ENCODE assay signal across 20 cellular contexts in genomic region chr1:108194051-108194450, GRCh38. TPM values are rescaled to one million over a fixed set of nuclear protein-coding genes. Genes with fewer than 3 reads are reported as not detected.
DNase-seq lines count a peak whose midpoint lies in the region; ATAC-seq and TF ChIP-seq lines count a peak whose summit lies in the region.
"Had no signal": no experiment of that assay in that cellular context is flagged by ENCODE, and none has a peak within 500 bp of the region (broad histone marks: within the 10 kb centered on the region; RNA-seq: fewer than 3 reads in every experiment).

No MANE protein-coding gene starts in this region.

- H4K20me1 ChIP-seq in GM23248 (ENCODE audit: insufficient read depth) = no peaks in the 10 kb centered on the region

- no peak for TF ChIP-seq POLR2A in NB4 (IDR thresholded peaks at IDR 0.05; ENCODE audit: extremely low read depth, insufficient read length)
- TF ChIP-seq POLR2A in gastroesophageal sphincter (IDR thresholded peaks at IDR 0.05) = no peak
- no peak for TF ChIP-seq POLR2A in gastrocnemius medialis (IDR thresholded peaks at IDR 0.05)

- H3K9ac ChIP-seq in GM23248 = no peak overlapping the region

- DNase-seq in NB4 (ENCODE audit: low read depth) (peak; percentile 19), cardiac fibroblast (ENCODE audit: low read depth in 2 of 2) (peak; percentile 34 to 58), gastrocnemius medialis (peak in 1 of 2 donors; percentile 25), activated gamma-delta T cell (lab: John Stamatoyannopoulos, UW) (no peak), NCI-H2227 treated with DMSO at 0.1 percent for 48 hours (lab: John Stamatoyannopoulos, UW) (no peak), SW 1271 (lab: John Stamatoyannopoulos, UW) (no peak), GM23248 (no peak)
- DNase-seq: CD8-positive, alpha-beta T cell; COR-L47; DND-41; GDM1; HCEC 1CT; HFFc6 had no signal

- no peak overlapping the region for H3K4me2 ChIP-seq in GM23248 (ENCODE audit: unreplicated experiment)
- H3K4me2 ChIP-seq: A549 had no signal

- no peak overlapping the region for H2AFZ ChIP-seq in GM23248

- H3K4me3 ChIP-seq in NB4 (ENCODE audit: low read depth, low read length) (no peak overlapping the region), cardiac fibroblast (replicated peaks in 1 of 2; ENCODE audit: low read depth in 2 of 2, low read length in 2 of 2) (no peak overlapping the region), gastroesophageal sphincter (no peak overlapping the region), gastrocnemius medialis (no peak overlapping the region), GM23248 (no peak overlapping the region)
- H3K4me3 ChIP-seq: A549 had no signal

- no peaks in the 10 kb centered on the region for H3K27me3 ChIP-seq in gastroesophageal sphincter
- H3K27me3 ChIP-seq in gastrocnemius medialis = no peaks in the 10 kb centered on the region
- no peaks in the 10 kb centered on the region for H3K27me3 ChIP-seq in GM23248 (replicated peaks; ENCODE audit: insufficient read depth)

- no peak overlapping the region for H3K27ac ChIP-seq in gastroesophageal sphincter
- peak overlapping the region in 3 of 4 donors; percentile 42 to 75 (median 53) for H3K27ac ChIP-seq in gastrocnemius medialis
- no peak overlapping the region for H3K27ac ChIP-seq in GM23248
- H3K27ac ChIP-seq: A549 had no signal

- no peak for TF ChIP-seq EP300 in gastroesophageal sphincter (IDR thresholded peaks at IDR 0.05)

- H3K4me1 ChIP-seq in gastroesophageal sphincter (peaks cover 0 to 23% (median 0%) of the 10 kb centered on the region in 3 donors), gastrocnemius medialis (peaks cover 25 to 29% of the 10 kb centered on the region in 2 donors), GM23248 (ENCODE audit: insufficient read depth) (peaks cover 10% of the 10 kb centered on the region)

- ATAC-seq in gastroesophageal sphincter (peak; percentile 51), gastrocnemius medialis (peak in 1 of 2 donors; percentile 19)
- ATAC-seq: A549; CD8-positive, alpha-beta T cell had no signal

- H3F3A ChIP-seq in GM23248 (ENCODE audit: insufficient read depth) = 0 out of 2 replicates have a peak, but pooled peaks cover 7% of the 10 kb centered on the region

- H3K36me3 ChIP-seq in gastroesophageal sphincter = peaks cover 0 to 24% of the 10 kb centered on the region in 2 donors
- H3K36me3 ChIP-seq in gastrocnemius medialis = no peaks in the 10 kb centered on the region
- H3K36me3 ChIP-seq in GM23248 (ENCODE audit: low read depth) = 0 out of 2 replicates have a peak, but pooled peaks cover 17% of the 10 kb centered on the region

- in situ Hi-C loops in gastrocnemius medialis (cut with MboI; ENCODE audit: low sequenced_read_pairs in 4 of 4) (loop anchor here in 1 of 4 donors (25.0 kb wide), 1 partner anchor 493 kb away; the partner anchor contains the start of gene PRPF38B), GM23248 (cut with MboI) (no loop called here)

- H3K9me3 ChIP-seq in gastroesophageal sphincter (no peaks in the 10 kb centered on the region), gastrocnemius medialis (no peaks in the 10 kb centered on the region), GM23248 (ENCODE audit: low read depth) (no peaks in the 10 kb centered on the region)

- no peak for TF ChIP-seq CTCF in NB4 (IDR thresholded peaks at IDR 0.05; ENCODE audit: low read depth, low read length)
- TF ChIP-seq CTCF in cardiac fibroblast (IDR thresholded peaks at IDR 0.05; ENCODE audit: low read depth, low read length) = no peak
- TF ChIP-seq CTCF in gastroesophageal sphincter (IDR thresholded peaks at IDR 0.05) = no peak
- no peak for TF ChIP-seq CTCF in gastrocnemius medialis (IDR thresholded peaks at IDR 0.05 in 4 of 5, conservative IDR thresholded peaks at IDR 0.05 in 1 of 5)

- intact Hi-C loops in gastrocnemius medialis (cut with DNase I; ENCODE audit: low total_unique reads) = no loop called here

- peaks cover 98% of the 10 kb centered on the region for H3K79me2 ChIP-seq in GM23248 (ENCODE audit: insufficient read depth)

- H3K9me2 ChIP-seq in GM23248 (ENCODE audit: insufficient read depth) = no peaks in the 10 kb centered on the region

- WGBS in gastroesophageal sphincter (ENCODE audit: low coverage in 1 of 2), 2 donors = 85 to 100% methylated on average over 1 of the region's 1 CpG
- WGBS in GM23248 (ENCODE audit: low coverage in 1 of 2, low lambda C conversion rate in 2 of 2, missing lambda C conversion rate in 2 of 2), 2 experiments = 92 to 100% methylated on average over 1 of the region's 1 CpG

RNA-seq across cellular contexts. Expression of gene SLC25A24, which starts 6.1 kb away (rescaled TPM):
- total RNA-seq in gastroesophageal sphincter (10 to 100 TPM; 25.2 to 40.1 (median 29.1) TPM), gastrocnemius medialis (10 to 100 TPM in 2 of 4 donors, 1 to 10 TPM in 2; 6.8 to 12.3 (median 9.3) TPM)
- 41.5 and 47.7 TPM in 2 replicates for total RNA-seq in GM23248 (2014; rRNA removed; shearing (Covaris generic))
- polyA plus RNA-seq in GM23248 (2016; fragmentation: Nextera tagmentation; extraction: Ambion mirVana) = 37.8 and 40.2 TPM in 2 replicates

RNA-seq across cellular contexts. Expression of gene NBPF4, which starts 49.8 kb away (rescaled TPM):
- not detected for total RNA-seq in gastroesophageal sphincter
- total RNA-seq in gastrocnemius medialis = not detected
- total RNA-seq in GM23248 (2014; rRNA removed; shearing (Covaris generic)) = not detected in 2 replicates
- polyA plus RNA-seq in GM23248 (2016; fragmentation: Nextera tagmentation; extraction: Ambion mirVana) = not detected in 2 replicates
- total RNA-seq: CD8-positive, alpha-beta T cell; H4; HFFc6; HT1080 had no signal
- polyA plus RNA-seq: AG04450, BJ, CD14-positive monocyte had no signal

Comparison
In these comparisons a context has a peak if more than half of its experiments do, and no peak if none do; other contexts are left out.
1. DNase-seq: peak in NB4 (single experiment) and cardiac fibroblast (2 of 2); none in activated gamma-delta T cell (single experiment), NCI-H2227 treated with DMSO at 0.1 percent for 48 hours (single experiment), SW 1271 (0 of 2) and GM23248 (single experiment).
2. H3K27ac ChIP-seq: peak in gastrocnemius medialis (3 of 4); none in gastroesophageal sphincter (0 of 4) and GM23248 (single experiment).